Comparison of ENCODE assay signal across 26 cellular contexts in genomic region chr10:98429320-98430072, GRCh38.
"Had no signal": no experiment of that assay in that cellular context is flagged by ENCODE, and none has a peak within 500 bp of the region (broad histone marks: within the 10 kb centered on the region; RNA-seq: fewer than 3 reads in every experiment).

No MANE protein-coding gene starts in this region.

- H3K27me3 ChIP-seq: MG63, SJCRH30 had no signal

- H3K4me1 ChIP-seq: SJCRH30 had no signal

- H3K4me3 ChIP-seq: MG63, SJCRH30, SK-N-MC had no signal

- H3K36me3 ChIP-seq: SJCRH30 had no signal

- H3K9me3 ChIP-seq: MG63 had no signal

- DNase-seq: activated CD4-positive, alpha-beta T cell treated with anti-CD3 and anti-CD28 coated beads, Interleukin-2, amount 10 ng/mL, durations not matched to agents 24 days and 14 days; activated CD4-positive, alpha-beta T cell treated with anti-CD3 and anti-CD28 coated beads, Interleukin-2, amount 50 U/mL, for 4 hours; activated gamma-delta T cell; activated naive CD4-positive, alpha-beta T cell treated with Interleukin-2 at 50 U/mL for 16 hours; activated naive CD8-positive, alpha-beta T cell treated with anti-CD3 and anti-CD28 coated beads, Interleukin-2, amount 50 U/mL, for 24 hours; activated T-cell treated with anti-CD3 and anti-CD28 coated beads, Interleukin-2, amount 50 U/mL, for 1 hour; activated T-cell treated with anti-CD3 and anti-CD28 coated beads, Interleukin-2, amount 50 U/mL, for 72 hours; anterior cingulate cortex; caudate nucleus; Kasumi-1; KG1; MG63; NCI-H1048; NCI-H1105 treated with DMSO at 0.1 percent for 48 hours; NCI-H1436; NCI-H1694 treated with DMSO at 0.1 percent for 48 hours; NCI-H2029; NCI-H345; NCI-H524 treated with DMSO at 0.1 percent for 48 hours; SHP77; SJCRH30 had no signal

- H3K4me1 Mint-ChIP-seq: activated CD4-positive, alpha-beta T cell treated with anti-CD3 and anti-CD28 coated beads, Interleukin-2, amount 10 ng/mL, durations not matched to agents 24 days and 14 days; activated naive CD8-positive, alpha-beta T cell treated with anti-CD3 and anti-CD28 coated beads, Interleukin-2, amount 50 U/mL, for 24 hours; brain had no signal

- H3K27ac Mint-ChIP-seq: activated CD4-positive, alpha-beta T cell treated with anti-CD3 and anti-CD28 coated beads, Interleukin-2, amount 10 ng/mL, durations not matched to agents 24 days and 14 days; activated naive CD8-positive, alpha-beta T cell; activated naive CD8-positive, alpha-beta T cell treated with anti-CD3 and anti-CD28 coated beads, Interleukin-2, amount 50 U/mL, for 24 hours; activated T-cell treated with anti-CD3 and anti-CD28 coated beads, Interleukin-2, amount 50 U/mL, for 72 hours; activated T-helper 17 cell treated with anti-CD3 and anti-CD28 coated beads, Interleukin-2, amount 50 U/mL, for 72 hours; brain; T-helper 2 cell treated with Interferon-gamma antibody and Interleukin-4, amounts not matched to agents 5 μg/mL and 100 μg/mL, for 36 hours had no signal

- H3K27me3 Mint-ChIP-seq: activated CD4-positive, alpha-beta T cell treated with anti-CD3 and anti-CD28 coated beads, Interleukin-2, amount 10 ng/mL, durations not matched to agents 24 days and 14 days; activated naive CD8-positive, alpha-beta T cell; activated naive CD8-positive, alpha-beta T cell treated with anti-CD3 and anti-CD28 coated beads, Interleukin-2, amount 50 U/mL, for 24 hours; activated T-helper 17 cell treated with anti-CD3 and anti-CD28 coated beads, Interleukin-2, amount 50 U/mL, for 72 hours had no signal

- H3K9me3 Mint-ChIP-seq: activated naive CD8-positive, alpha-beta T cell treated with anti-CD3 and anti-CD28 coated beads, Interleukin-2, amount 50 U/mL, for 24 hours; activated T-helper 17 cell treated with anti-CD3 and anti-CD28 coated beads, Interleukin-2, amount 50 U/mL, for 72 hours had no signal

- H3K27ac ChIP-seq: SJCRH30, SK-N-MC had no signal

- H3K4me3 Mint-ChIP-seq: activated CD4-positive, alpha-beta T cell treated with anti-CD3 and anti-CD28 coated beads, Interleukin-2, amount 10 ng/mL, durations not matched to agents 24 days and 14 days; activated naive CD8-positive, alpha-beta T cell; activated naive CD8-positive, alpha-beta T cell treated with anti-CD3 and anti-CD28 coated beads, Interleukin-2, amount 50 U/mL, for 24 hours; activated T-cell treated with anti-CD3 and anti-CD28 coated beads, Interleukin-2, amount 50 U/mL, for 72 hours; activated T-helper 17 cell treated with anti-CD3 and anti-CD28 coated beads, Interleukin-2, amount 50 U/mL, for 72 hours; brain; T-helper 2 cell treated with Interferon-gamma antibody and Interleukin-4, amounts not matched to agents 5 μg/mL and 100 μg/mL, for 36 hours had no signal
